ENCODE assay signal across 2 cellular contexts in genomic region chr17:56890906-56891674, GRCh38.
TF ChIP-seq lines count a peak whose summit lies in the region.

No MANE protein-coding gene starts in this region.

TF ChIP-seq in HepG2, 621 proteins besides CTCF, POLR2A, EP300 and RAD21:
- no peak for TF ChIP-seq ZKSCAN8 (CRISPR knock-in tag; IDR thresholded peaks at IDR 0.05; ENCODE audit: borderline replicate concordance)
- no peak for TF ChIP-seq RCOR2 (CRISPR knock-in tag; IDR thresholded peaks at IDR 0.05)
- TF ChIP-seq ZBTB38 (CRISPR knock-in tag; IDR thresholded peaks at IDR 0.05) = no peak
- no peak for TF ChIP-seq FOXA3 (CRISPR knock-in tag; IDR thresholded peaks at IDR 0.05)
- TF ChIP-seq ZNF350 (CRISPR knock-in tag; IDR thresholded peaks at IDR 0.05; ENCODE audit: borderline replicate concordance, low read depth) = no peak
- no peak for TF ChIP-seq CREM (IDR thresholded peaks at IDR 0.05)
- no peak for TF ChIP-seq CREM (CRISPR knock-in tag; IDR thresholded peaks at IDR 0.05)
- TF ChIP-seq ZXDC (CRISPR knock-in tag; IDR thresholded peaks at IDR 0.05) = no peak
- no peak for TF ChIP-seq NFIC (IDR thresholded peaks at IDR 0.05; ENCODE audit: low read length)
- TF ChIP-seq ARID3A (IDR thresholded peaks at IDR 0.05; ENCODE audit: low read depth, low read length) = no peak
TF ChIP-seq in HepG2: peak in this region for 0.

TF ChIP-seq in GM12891, 5 proteins besides CTCF, POLR2A, EP300 and RAD21:
- no peak for TF ChIP-seq POU2F2 (IDR thresholded peaks at IDR 0.05; ENCODE audit: low read depth, low read length)
- TF ChIP-seq PAX5 (IDR thresholded peaks at IDR 0.05; ENCODE audit: insufficient read depth, low read length, severe bottlenecking) = no peak
- no peak for TF ChIP-seq TAF1 (IDR thresholded peaks at IDR 0.05; ENCODE audit: low read depth, low read length)
